Comparison of ENCODE assay signal across 1 cellular context in genomic region chr12:113639474-113639873, GRCh38.
TF ChIP-seq lines count a peak whose summit lies in the region.

No MANE protein-coding gene starts in this region.

TF ChIP-seq in WTC11, 78 proteins besides CTCF, POLR2A, EP300 and RAD21 (continued from another document):
- TF ChIP-seq E2F1 (CRISPR knock-in tag; IDR thresholded peaks at IDR 0.05) (no peak), HMGXB4 (CRISPR knock-in tag; IDR thresholded peaks at IDR 0.05) (no peak), FOXP1 (CRISPR knock-in tag; IDR thresholded peaks at IDR 0.05; ENCODE audit: borderline replicate concordance) (no peak), ARID4B (CRISPR knock-in tag; IDR thresholded peaks at IDR 0.05; ENCODE audit: borderline replicate concordance) (no peak), MYBL2 (CRISPR knock-in tag; IDR thresholded peaks at IDR 0.05) (no peak), ZNF532 (CRISPR knock-in tag; IDR thresholded peaks at IDR 0.05; ENCODE audit: borderline replicate concordance) (no peak), NR1H2 (CRISPR knock-in tag; IDR thresholded peaks at IDR 0.05) (no peak), ZNF263 (CRISPR knock-in tag; IDR thresholded peaks at IDR 0.05; ENCODE audit: low read depth) (no peak), FOXP4 (CRISPR knock-in tag; IDR thresholded peaks at IDR 0.05) (no peak), ATF1 (CRISPR knock-in tag; IDR thresholded peaks at IDR 0.05) (no peak)
